2 cellular contexts compared by ENCODE assay signal in the genomic region with DNA sequence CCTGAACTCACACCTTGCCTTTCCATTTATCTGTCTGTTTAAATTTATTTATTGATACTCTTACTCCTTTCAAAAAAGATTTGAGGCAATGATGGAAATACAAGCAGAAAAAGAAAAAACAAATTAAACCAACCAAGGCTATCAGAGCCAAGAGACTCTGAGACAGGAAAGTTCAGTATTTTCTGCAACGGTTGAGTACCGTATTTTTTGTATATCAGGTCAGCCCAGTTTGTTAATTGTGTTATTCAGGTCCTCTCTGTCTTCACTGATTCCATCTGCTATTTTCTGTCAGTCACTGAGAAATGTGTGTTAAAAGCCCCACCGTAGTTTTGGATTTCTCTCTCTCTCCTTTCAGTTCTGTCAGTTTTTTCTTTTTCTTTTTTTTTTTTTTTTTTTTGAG.
TF ChIP-seq lines count a peak whose summit lies in the region.

No MANE protein-coding gene starts in this region.

TF ChIP-seq in HepG2, 621 proteins besides CTCF, POLR2A, EP300 and RAD21:
- TF ChIP-seq GZF1 (CRISPR knock-in tag; IDR thresholded peaks at IDR 0.05) (peak; percentile 91), HNRNPL (IDR thresholded peaks at IDR 0.05; ENCODE audit: low read depth, low read length) (no peak)
TF ChIP-seq in HepG2: peak in this region for 1.

TF ChIP-seq in K562, 482 proteins besides CTCF, POLR2A, EP300 and RAD21:
- TF ChIP-seq POU5F1 (IDR thresholded peaks at IDR 0.05; ENCODE audit: borderline replicate concordance, low read depth, low read length, partially characterized antibody) (no peak), ZNF212 (CRISPR knock-in tag; IDR thresholded peaks at IDR 0.05) (no peak), FOXK2 (conservative IDR thresholded peaks at IDR 0.05 in 1 of 2, IDR thresholded peaks at IDR 0.05 in 1 of 2; ENCODE audit: low read depth in 2 of 2) (no peak), SOX6 (IDR thresholded peaks at IDR 0.05) (no peak)
- TF ChIP-seq, protein P1, sequence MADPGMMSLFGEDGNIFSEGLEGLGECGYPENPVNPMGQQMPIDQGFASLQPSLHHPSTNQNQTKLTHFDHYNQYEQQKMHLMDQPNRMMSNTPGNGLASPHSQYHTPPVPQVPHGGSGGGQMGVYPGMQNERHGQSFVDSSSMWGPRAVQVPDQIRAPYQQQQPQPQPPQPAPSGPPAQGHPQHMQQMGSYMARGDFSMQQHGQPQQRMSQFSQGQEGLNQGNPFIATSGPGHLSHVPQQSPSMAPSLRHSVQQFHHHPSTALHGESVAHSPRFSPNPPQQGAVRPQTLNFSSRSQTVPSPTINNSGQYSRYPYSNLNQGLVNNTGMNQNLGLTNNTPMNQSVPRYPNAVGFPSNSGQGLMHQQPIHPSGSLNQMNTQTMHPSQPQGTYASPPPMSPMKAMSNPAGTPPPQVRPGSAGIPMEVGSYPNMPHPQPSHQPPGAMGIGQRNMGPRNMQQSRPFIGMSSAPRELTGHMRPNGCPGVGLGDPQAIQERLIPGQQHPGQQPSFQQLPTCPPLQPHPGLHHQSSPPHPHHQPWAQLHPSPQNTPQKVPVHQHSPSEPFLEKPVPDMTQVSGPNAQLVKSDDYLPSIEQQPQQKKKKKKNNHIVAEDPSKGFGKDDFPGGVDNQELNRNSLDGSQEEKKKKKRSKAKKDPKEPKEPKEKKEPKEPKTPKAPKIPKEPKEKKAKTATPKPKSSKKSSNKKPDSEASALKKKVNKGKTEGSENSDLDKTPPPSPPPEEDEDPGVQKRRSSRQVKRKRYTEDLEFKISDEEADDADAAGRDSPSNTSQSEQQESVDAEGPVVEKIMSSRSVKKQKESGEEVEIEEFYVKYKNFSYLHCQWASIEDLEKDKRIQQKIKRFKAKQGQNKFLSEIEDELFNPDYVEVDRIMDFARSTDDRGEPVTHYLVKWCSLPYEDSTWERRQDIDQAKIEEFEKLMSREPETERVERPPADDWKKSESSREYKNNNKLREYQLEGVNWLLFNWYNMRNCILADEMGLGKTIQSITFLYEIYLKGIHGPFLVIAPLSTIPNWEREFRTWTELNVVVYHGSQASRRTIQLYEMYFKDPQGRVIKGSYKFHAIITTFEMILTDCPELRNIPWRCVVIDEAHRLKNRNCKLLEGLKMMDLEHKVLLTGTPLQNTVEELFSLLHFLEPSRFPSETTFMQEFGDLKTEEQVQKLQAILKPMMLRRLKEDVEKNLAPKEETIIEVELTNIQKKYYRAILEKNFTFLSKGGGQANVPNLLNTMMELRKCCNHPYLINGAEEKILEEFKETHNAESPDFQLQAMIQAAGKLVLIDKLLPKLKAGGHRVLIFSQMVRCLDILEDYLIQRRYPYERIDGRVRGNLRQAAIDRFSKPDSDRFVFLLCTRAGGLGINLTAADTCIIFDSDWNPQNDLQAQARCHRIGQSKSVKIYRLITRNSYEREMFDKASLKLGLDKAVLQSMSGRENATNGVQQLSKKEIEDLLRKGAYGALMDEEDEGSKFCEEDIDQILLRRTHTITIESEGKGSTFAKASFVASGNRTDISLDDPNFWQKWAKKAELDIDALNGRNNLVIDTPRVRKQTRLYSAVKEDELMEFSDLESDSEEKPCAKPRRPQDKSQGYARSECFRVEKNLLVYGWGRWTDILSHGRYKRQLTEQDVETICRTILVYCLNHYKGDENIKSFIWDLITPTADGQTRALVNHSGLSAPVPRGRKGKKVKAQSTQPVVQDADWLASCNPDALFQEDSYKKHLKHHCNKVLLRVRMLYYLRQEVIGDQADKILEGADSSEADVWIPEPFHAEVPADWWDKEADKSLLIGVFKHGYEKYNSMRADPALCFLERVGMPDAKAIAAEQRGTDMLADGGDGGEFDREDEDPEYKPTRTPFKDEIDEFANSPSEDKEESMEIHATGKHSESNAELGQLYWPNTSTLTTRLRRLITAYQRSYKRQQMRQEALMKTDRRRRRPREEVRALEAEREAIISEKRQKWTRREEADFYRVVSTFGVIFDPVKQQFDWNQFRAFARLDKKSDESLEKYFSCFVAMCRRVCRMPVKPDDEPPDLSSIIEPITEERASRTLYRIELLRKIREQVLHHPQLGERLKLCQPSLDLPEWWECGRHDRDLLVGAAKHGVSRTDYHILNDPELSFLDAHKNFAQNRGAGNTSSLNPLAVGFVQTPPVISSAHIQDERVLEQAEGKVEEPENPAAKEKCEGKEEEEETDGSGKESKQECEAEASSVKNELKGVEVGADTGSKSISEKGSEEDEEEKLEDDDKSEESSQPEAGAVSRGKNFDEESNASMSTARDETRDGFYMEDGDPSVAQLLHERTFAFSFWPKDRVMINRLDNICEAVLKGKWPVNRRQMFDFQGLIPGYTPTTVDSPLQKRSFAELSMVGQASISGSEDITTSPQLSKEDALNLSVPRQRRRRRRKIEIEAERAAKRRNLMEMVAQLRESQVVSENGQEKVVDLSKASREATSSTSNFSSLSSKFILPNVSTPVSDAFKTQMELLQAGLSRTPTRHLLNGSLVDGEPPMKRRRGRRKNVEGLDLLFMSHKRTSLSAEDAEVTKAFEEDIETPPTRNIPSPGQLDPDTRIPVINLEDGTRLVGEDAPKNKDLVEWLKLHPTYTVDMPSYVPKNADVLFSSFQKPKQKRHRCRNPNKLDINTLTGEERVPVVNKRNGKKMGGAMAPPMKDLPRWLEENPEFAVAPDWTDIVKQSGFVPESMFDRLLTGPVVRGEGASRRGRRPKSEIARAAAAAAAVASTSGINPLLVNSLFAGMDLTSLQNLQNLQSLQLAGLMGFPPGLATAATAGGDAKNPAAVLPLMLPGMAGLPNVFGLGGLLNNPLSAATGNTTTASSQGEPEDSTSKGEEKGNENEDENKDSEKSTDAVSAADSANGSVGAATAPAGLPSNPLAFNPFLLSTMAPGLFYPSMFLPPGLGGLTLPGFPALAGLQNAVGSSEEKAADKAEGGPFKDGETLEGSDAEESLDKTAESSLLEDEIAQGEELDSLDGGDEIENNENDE (IDR thresholded peaks at IDR 0.05; ENCODE audit: low read depth, low read length) = peak; percentile 53
- TF ChIP-seq, protein P2, sequence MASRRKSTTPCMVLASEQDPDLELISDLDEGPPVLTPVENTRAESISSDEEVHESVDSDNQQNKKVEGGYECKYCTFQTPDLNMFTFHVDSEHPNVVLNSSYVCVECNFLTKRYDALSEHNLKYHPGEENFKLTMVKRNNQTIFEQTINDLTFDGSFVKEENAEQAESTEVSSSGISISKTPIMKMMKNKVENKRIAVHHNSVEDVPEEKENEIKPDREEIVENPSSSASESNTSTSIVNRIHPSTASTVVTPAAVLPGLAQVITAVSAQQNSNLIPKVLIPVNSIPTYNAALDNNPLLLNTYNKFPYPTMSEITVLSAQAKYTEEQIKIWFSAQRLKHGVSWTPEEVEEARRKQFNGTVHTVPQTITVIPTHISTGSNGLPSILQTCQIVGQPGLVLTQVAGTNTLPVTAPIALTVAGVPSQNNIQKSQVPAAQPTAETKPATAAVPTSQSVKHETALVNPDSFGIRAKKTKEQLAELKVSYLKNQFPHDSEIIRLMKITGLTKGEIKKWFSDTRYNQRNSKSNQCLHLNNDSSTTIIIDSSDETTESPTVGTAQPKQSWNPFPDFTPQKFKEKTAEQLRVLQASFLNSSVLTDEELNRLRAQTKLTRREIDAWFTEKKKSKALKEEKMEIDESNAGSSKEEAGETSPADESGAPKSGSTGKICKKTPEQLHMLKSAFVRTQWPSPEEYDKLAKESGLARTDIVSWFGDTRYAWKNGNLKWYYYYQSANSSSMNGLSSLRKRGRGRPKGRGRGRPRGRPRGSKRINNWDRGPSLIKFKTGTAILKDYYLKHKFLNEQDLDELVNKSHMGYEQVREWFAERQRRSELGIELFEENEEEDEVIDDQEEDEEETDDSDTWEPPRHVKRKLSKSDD (conservative IDR thresholded peaks at IDR 0.05; ENCODE audit: low read length) = no peak
